34 cellular contexts compared by ENCODE assay signal in the genomic region with DNA sequence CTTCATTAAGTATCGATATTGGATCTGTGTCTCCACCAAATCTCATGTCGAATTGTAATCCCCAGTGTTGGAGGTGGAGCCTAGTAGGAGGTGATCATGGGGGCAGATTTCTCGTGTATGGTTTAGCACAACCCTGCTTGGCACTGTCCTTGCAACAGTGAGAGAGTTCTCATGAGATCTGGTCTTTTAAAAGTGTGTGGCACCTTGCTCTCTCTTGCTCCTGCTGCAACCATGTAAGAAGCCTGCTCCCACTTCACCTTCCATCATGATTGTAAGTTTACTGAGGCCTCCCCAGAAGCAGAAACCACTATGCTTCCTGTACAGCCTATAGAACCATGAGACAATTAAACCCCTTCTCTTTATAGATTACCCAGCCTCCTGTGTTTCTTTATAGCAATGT.
"Had no signal": no experiment of that assay in that cellular context is flagged by ENCODE, and none has a peak within 500 bp of the region (broad histone marks: within the 10 kb centered on the region; RNA-seq: fewer than 3 reads in every experiment).

No MANE protein-coding gene starts in this region.

- H3K4me3 ChIP-seq: ascending aorta, cardiac muscle cell had no signal

- ATAC-seq: activated CD8-positive, alpha-beta T cell treated with anti-CD3 and anti-CD28 coated beads for 36 hours; activated naive CD4-positive, alpha-beta T cell treated with anti-CD3 and anti-CD28 coated beads, Interleukin-2, amount 50 U/mL, for 72 hours; activated T-cell treated with anti-CD3 and anti-CD28 coated beads, Interleukin-2, amount 50 U/mL, for 4 hours; activated T-cell treated with anti-CD3 and anti-CD28 coated beads, Interleukin-2, amount 50 U/mL, for 72 hours; activated T-helper 17 cell treated with anti-CD3 and anti-CD28 coated beads, Interleukin-2, amount 50 U/mL, for 72 hours had no signal

- H3K36me3 ChIP-seq: ascending aorta, cardiac muscle cell had no signal

- H3K4me3 Mint-ChIP-seq: activated B cell treated with CpG ODN at 0.5 μM for 24 hours; activated CD4-positive, alpha-beta memory T cell treated with anti-CD3 and anti-CD28 coated beads for 36 hours; activated CD4-positive, alpha-beta T cell treated with anti-CD3 and anti-CD28 coated beads, Interleukin-2, amount 10 ng/mL, durations not matched to agents 7 days and 5 days; activated CD8-positive, alpha-beta T cell treated with anti-CD3 and anti-CD28 coated beads for 36 hours; activated naive CD4-positive, alpha-beta T cell treated with anti-CD3 and anti-CD28 coated beads for 36 hours; activated naive CD8-positive, alpha-beta T cell treated with anti-CD3 and anti-CD28 coated beads for 36 hours; activated T-cell treated with anti-CD3 and anti-CD28 coated beads, Interleukin-2, amount 50 U/mL, for 4 hours; activated T-cell treated with anti-CD3 and anti-CD28 coated beads, Interleukin-2, amount 50 U/mL, for 72 hours; activated T-helper 1 cell treated with anti-CD3 and anti-CD28 coated beads, Interleukin-12 subunit alpha, Interleukin-12 subunit beta, Interleukin-2, Interleukin-4 antibody, amounts not matched to agents 30 ng/mL and 10 ng/mL and 1 ng/mL, durations not matched to agents 14 hours and 24 hours and 36 hours; activated T-helper 17 cell treated with anti-CD3 and anti-CD28 coated beads, Interleukin-2, amount 50 U/mL, for 72 hours; brain; central memory CD8-positive, alpha-beta T cell; T-helper 1 cell treated with Interleukin-12 subunit alpha and Interleukin-12 subunit beta and Interleukin-4 antibody, amounts not matched to agents 30 μg/mL and 1 μg/mL, for 36 hours; T-helper 2 cell treated with Interferon-gamma antibody and Interleukin-4, amounts not matched to agents 5 μg/mL and 100 μg/mL, for 36 hours had no signal

- H3K27ac Mint-ChIP-seq: activated B cell treated with CpG ODN at 0.5 μM for 24 hours; activated CD4-positive, alpha-beta memory T cell treated with anti-CD3 and anti-CD28 coated beads for 36 hours; activated CD4-positive, alpha-beta T cell treated with anti-CD3 and anti-CD28 coated beads, Interleukin-2, amount 10 ng/mL, durations not matched to agents 7 days and 5 days; activated CD8-positive, alpha-beta T cell treated with anti-CD3 and anti-CD28 coated beads for 36 hours; activated naive CD4-positive, alpha-beta T cell treated with anti-CD3 and anti-CD28 coated beads for 36 hours; activated naive CD4-positive, alpha-beta T cell treated with anti-CD3 and anti-CD28 coated beads, Interleukin-2, amount 50 U/mL, for 72 hours; activated naive CD8-positive, alpha-beta T cell treated with anti-CD3 and anti-CD28 coated beads for 36 hours; activated T-cell treated with anti-CD3 and anti-CD28 coated beads, Interleukin-2, amount 50 U/mL, for 72 hours; activated T-helper 1 cell treated with anti-CD3 and anti-CD28 coated beads, Interleukin-12 subunit alpha, Interleukin-12 subunit beta, Interleukin-2, Interleukin-4 antibody, amounts not matched to agents 30 ng/mL and 10 ng/mL and 1 ng/mL, durations not matched to agents 14 hours and 24 hours and 36 hours; activated T-helper 17 cell treated with anti-CD3 and anti-CD28 coated beads, Interleukin-2, amount 50 U/mL, for 72 hours; brain; T-helper 1 cell treated with Interleukin-12 subunit alpha and Interleukin-12 subunit beta and Interleukin-4 antibody, amounts not matched to agents 30 μg/mL and 1 μg/mL, for 36 hours; T-helper 2 cell treated with Interferon-gamma antibody and Interleukin-4, amounts not matched to agents 5 μg/mL and 100 μg/mL, for 36 hours had no signal

- H3K36me3 Mint-ChIP-seq: activated CD4-positive, alpha-beta memory T cell treated with anti-CD3 and anti-CD28 coated beads for 36 hours; activated naive CD8-positive, alpha-beta T cell treated with anti-CD3 and anti-CD28 coated beads for 36 hours; brain had no signal

- H3K27me3 Mint-ChIP-seq: activated B cell treated with CpG ODN at 0.5 μM for 24 hours; activated CD8-positive, alpha-beta T cell treated with anti-CD3 and anti-CD28 coated beads for 36 hours had no signal

- H3K9me3 ChIP-seq: ascending aorta had no signal

- H3K4me1 Mint-ChIP-seq: activated B cell treated with CpG ODN at 0.5 μM for 24 hours; activated CD4-positive, alpha-beta T cell treated with anti-CD3 and anti-CD28 coated beads, Interleukin-2, amount 10 ng/mL, durations not matched to agents 7 days and 5 days; activated naive CD8-positive, alpha-beta T cell treated with anti-CD3 and anti-CD28 coated beads for 36 hours; activated T-helper 17 cell treated with anti-CD3 and anti-CD28 coated beads, Interleukin-2, amount 50 U/mL, for 72 hours; brain; central memory CD8-positive, alpha-beta T cell had no signal

- H3K4me1 ChIP-seq: ascending aorta had no signal

- H3K27me3 ChIP-seq: ascending aorta, cardiac muscle cell had no signal

- H3K27ac ChIP-seq: ascending aorta, cardiac muscle cell, VCaP had no signal

- DNase-seq: activated B cell treated with CpG ODN at 0.5 μM for 24 hours; activated CD4-positive, alpha-beta memory T cell treated with anti-CD3 and anti-CD28 coated beads for 36 hours; activated CD4-positive, alpha-beta T cell treated with anti-CD3 and anti-CD28 coated beads for 4 hours; activated CD4-positive, alpha-beta T cell treated with anti-CD3 and anti-CD28 coated beads, Interleukin-2, amount 10 ng/mL, durations not matched to agents 7 days and 5 days; activated CD4-positive, CD25-positive, alpha-beta regulatory T cell treated with anti-CD3 and anti-CD28 coated beads, Interleukin-2, amount 50 U/mL, for 72 hours; activated CD8-positive, alpha-beta T cell treated with anti-CD3 and anti-CD28 coated beads for 36 hours; activated effector memory CD4-positive, alpha-beta T cell treated with anti-CD3 and anti-CD28 coated beads, Interleukin-2, amount 50 U/mL, for 16 hours; activated gamma-delta T cell treated with Interleukin-2 at 50 U/mL for 16 hours; activated naive CD4-positive, alpha-beta T cell; activated naive CD4-positive, alpha-beta T cell treated with anti-CD3 and anti-CD28 coated beads for 36 hours; activated naive CD4-positive, alpha-beta T cell treated with anti-CD3 and anti-CD28 coated beads, Interleukin-2, amount 50 U/mL, for 16 hours; activated naive CD8-positive, alpha-beta T cell treated with anti-CD3 and anti-CD28 coated beads for 36 hours; activated T-cell treated with anti-CD3 and anti-CD28 coated beads for 4 hours; activated T-cell treated with anti-CD3 and anti-CD28 coated beads, Interleukin-2, amount 50 U/mL, for 1 hour; activated T-cell treated with anti-CD3 and anti-CD28 coated beads, Interleukin-2, amount 50 U/mL, for 4 hours; activated T-cell treated with anti-CD3 and anti-CD28 coated beads, Interleukin-2, amount 50 U/mL, for 72 hours; amygdala; anterior cingulate cortex; caudate nucleus; cerebellar nuclear complex; SW 1271; T-helper 1 cell; T-helper 2 cell; T-helper 9 cell had no signal
